ENCODE assay signal across 22 cellular contexts in genomic region chr11:116698080-116698479, GRCh38.
"Had no signal": no experiment of that assay in that cellular context is flagged by ENCODE, and none has a peak within 500 bp of the region (broad histone marks: within the 10 kb centered on the region; RNA-seq: fewer than 3 reads in every experiment).

No MANE protein-coding gene starts in this region.

- H3K9ac ChIP-seq: SK-N-SH had no signal

- H3K9me3 ChIP-seq: SJCRH30, SK-N-SH had no signal

- FAIRE-seq: astrocyte had no signal

- H3K27me3 ChIP-seq: SJCRH30 had no signal

- H3K4me2 ChIP-seq: SK-N-SH had no signal

- H3K36me3 ChIP-seq: SJCRH30 had no signal

- DNase-seq: activated CD4-positive, alpha-beta T cell treated with anti-CD3 and anti-CD28 coated beads for 36 hours; activated CD4-positive, alpha-beta T cell treated with anti-CD3 and anti-CD28 coated beads, Interleukin-2, amount 50 U/mL, for 1 hour; activated effector memory CD4-positive, alpha-beta T cell treated with anti-CD3 and anti-CD28 coated beads, Interleukin-2, amount 50 U/mL, for 16 hours; activated naive CD4-positive, alpha-beta T cell treated with Interleukin-2 at 50 U/mL for 16 hours; activated T-cell treated with anti-CD3 and anti-CD28 coated beads, Interleukin-2, amount 50 U/mL, for 4 hours; amygdala; MM.1S; NCI-H1105; NCI-H1436; NCI-H1694 treated with DMSO at 0.1 percent for 48 hours; NCI-H2029 treated with DMSO at 0.1 percent for 48 hours; NCI-H345; NCI-H510A; NCI-H526 treated with DMSO at 0.1 percent for 48 hours; NCI-H82; RPMI8226; SJCRH30; SK-N-SH; T-helper 1 cell had no signal

- H3K4me3 ChIP-seq: SJCRH30 had no signal

- H3K4me1 ChIP-seq: SJCRH30 had no signal

- ATAC-seq: activated CD4-positive, alpha-beta T cell treated with anti-CD3 and anti-CD28 coated beads for 36 hours; activated T-cell treated with anti-CD3 and anti-CD28 coated beads, Interleukin-2, amount 50 U/mL, for 4 hours; Right ventricle myocardium inferior had no signal

- H3K27ac ChIP-seq: SJCRH30, VCaP had no signal
